Comparison of ENCODE assay signal across 11 cellular contexts in the genomic region with DNA sequence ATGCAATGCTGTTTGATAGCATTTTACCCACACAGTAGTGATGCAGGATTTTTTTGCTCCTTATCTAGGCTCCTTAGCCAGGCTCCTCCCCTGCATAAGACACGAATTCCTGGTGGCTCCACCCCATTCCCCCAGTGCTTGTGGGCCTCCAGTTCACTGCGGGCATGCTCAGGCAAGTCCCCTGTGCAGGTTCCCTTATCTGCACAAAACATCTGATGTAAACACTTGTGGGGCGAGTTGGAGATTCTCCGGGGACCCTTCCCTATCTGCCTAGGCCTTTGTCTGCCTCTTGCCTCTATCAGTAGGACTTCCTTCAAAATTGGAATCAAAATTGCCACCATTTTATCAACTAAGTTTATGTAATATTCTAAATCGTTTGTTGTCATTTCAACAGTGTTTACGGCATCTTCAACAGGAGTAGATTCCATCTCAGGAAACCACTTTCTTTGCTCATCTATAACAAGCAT. TPM values are rescaled to one million over a fixed set of nuclear protein-coding genes. Genes with fewer than 3 reads are reported as not detected.
DNase-seq lines count a peak whose midpoint lies in the region; ATAC-seq and TF ChIP-seq lines count a peak whose summit lies in the region.
"Had no signal": no experiment of that assay in that cellular context is flagged by ENCODE, and none has a peak within 500 bp of the region (broad histone marks: within the 10 kb centered on the region; RNA-seq: fewer than 3 reads in every experiment).

No MANE protein-coding gene starts in this region.

- no peaks in the 10 kb centered on the region for H3K9me3 ChIP-seq in DND-41 (ENCODE audit: insufficient read depth, low read length, severe bottlenecking)
- H3K9me3 ChIP-seq in iPS DF 6.9 (ENCODE audit: control insufficient read depth, insufficient read depth, low read length): no peaks in the 10 kb centered on the region
- H3K9me3 ChIP-seq: Peyer's patch had no signal

- H3K36me3 ChIP-seq in DND-41 (ENCODE audit: insufficient read depth, low read length) (no peaks in the 10 kb centered on the region), iPS DF 6.9 (ENCODE audit: control insufficient read depth, insufficient read depth, low read length) (no peaks in the 10 kb centered on the region)
- H3K36me3 ChIP-seq: Peyer's patch had no signal

- H3K36me3 Mint-ChIP-seq in T-helper 2 cell treated with Interferon-gamma antibody and Interleukin-4, amounts not matched to agents 5 μg/mL and 100 μg/mL, for 36 hours (ENCODE audit: low read depth): no peaks in the 10 kb centered on the region

- no peaks in the 10 kb centered on the region for H3K27me3 ChIP-seq in DND-41 (ENCODE audit: insufficient read depth, low read length, poor library complexity)
- no peaks in the 10 kb centered on the region for H3K27me3 ChIP-seq in iPS DF 6.9 (ENCODE audit: control insufficient read depth, insufficient read depth, low read length)
- H3K27me3 ChIP-seq: Peyer's patch had no signal

- H3K27ac Mint-ChIP-seq in T-helper 2 cell treated with Interferon-gamma antibody and Interleukin-4, amounts not matched to agents 5 μg/mL and 100 μg/mL, for 36 hours: peak overlapping the region; percentile 60

- peaks cover 24% of the 10 kb centered on the region for H3K27me3 Mint-ChIP-seq in T-helper 2 cell treated with Interferon-gamma antibody and Interleukin-4, amounts not matched to agents 5 μg/mL and 100 μg/mL, for 36 hours (ENCODE audit: low read depth)

- DNase-seq in DND-41 (peak; percentile 93), HT-29 (ENCODE audit: low spot score) (peak; percentile 49), iPS DF 6.9 (ENCODE audit: low read depth, low spot score) (peak; percentile 29), epidermal melanocyte (ENCODE audit: insufficient read length, low spot score) (no peak)
- DNase-seq in T-helper 2 cell treated with Interferon-gamma antibody and Interleukin-4, amounts not matched to agents 5 μg/mL and 100 μg/mL, for 36 hours (ENCODE audit: low spot score): no peak
- DNase-seq in stimulated activated CD4-positive, alpha-beta T cell treated with anti-CD3 and anti-CD28 coated beads, Interleukin-1b, Interleukin-23, amount 100 ng/mL, for 48 hours: no peak
- DNase-seq: activated CD4-positive, alpha-beta T cell treated with anti-CD3 and anti-CD28 coated beads for 48 hours; amniotic stem cell; Kasumi-1; Peyer's patch had no signal

- H3K4me1 ChIP-seq in DND-41 (ENCODE audit: insufficient read depth, low read length) (peaks cover 63% of the 10 kb centered on the region), iPS DF 6.9 (ENCODE audit: control insufficient read depth, insufficient read depth, low read length) (peaks cover 3% of the 10 kb centered on the region; the same call in 1 of the 2 replicates)
- H3K4me1 ChIP-seq: Peyer's patch had no signal

- H3K4me2 ChIP-seq in DND-41 (ENCODE audit: insufficient read depth, low read length): peak overlapping the region; percentile 41

- no CpG with 5 or more reads among the region's 6 CpGs for WGBS in iPS DF 6.9 (ENCODE audit: insufficient coverage, insufficient read length)

- no peak for TF ChIP-seq CTCF in DND-41 (IDR thresholded peaks at IDR 0.05; ENCODE audit: borderline replicate concordance, extremely low read depth, low read length, poor library complexity, severe bottlenecking)

- H2AFZ ChIP-seq in DND-41 (ENCODE audit: low read depth, low read length): peak overlapping the region; percentile 41

- H3K27ac ChIP-seq in DND-41 (ENCODE audit: low read length): peak overlapping the region; percentile 82
- H3K27ac ChIP-seq in iPS DF 6.9 (ENCODE audit: low read length): no peak overlapping the region
- H3K27ac ChIP-seq: Peyer's patch had no signal

- H3K4me3 Mint-ChIP-seq in T-helper 2 cell treated with Interferon-gamma antibody and Interleukin-4, amounts not matched to agents 5 μg/mL and 100 μg/mL, for 36 hours: no peak overlapping the region

- no peaks in the 10 kb centered on the region for H4K20me1 ChIP-seq in DND-41 (ENCODE audit: insufficient read depth, low read length)

- H3K79me2 ChIP-seq in DND-41 (ENCODE audit: insufficient read depth, low read length): 0 out of 2 replicates have a peak, but pooled peaks cover 1% of the 10 kb centered on the region

- H3K4me3 ChIP-seq in DND-41 (ENCODE audit: low read depth in 1 of 2, low read length in 2 of 2) (no peak overlapping the region), iPS DF 6.9 (ENCODE audit: low read length) (no peak overlapping the region)
- H3K4me3 ChIP-seq: Peyer's patch had no signal

- peaks cover 18% of the 10 kb centered on the region for H3K4me1 Mint-ChIP-seq in T-helper 2 cell treated with Interferon-gamma antibody and Interleukin-4, amounts not matched to agents 5 μg/mL and 100 μg/mL, for 36 hours (ENCODE audit: low read depth)

- ATAC-seq in DND-41 (ENCODE audit: insufficient read depth, low read depth) (peak; percentile 88), GM18520 (IDR thresholded peaks at IDR 0.05; ENCODE audit: unreplicated experiment) (no peak)

- H3K9me3 Mint-ChIP-seq in T-helper 2 cell treated with Interferon-gamma antibody and Interleukin-4, amounts not matched to agents 5 μg/mL and 100 μg/mL, for 36 hours: no peaks in the 10 kb centered on the region

- H3K9ac ChIP-seq in DND-41 (ENCODE audit: low read depth, low read length): no peak overlapping the region; the same call in 1 of the 2 replicates

RNA-seq across cellular contexts. Expression of a gene that starts 5.4 kb away (rescaled TPM):
- total RNA-seq in HT-29 (2014; rRNA removed; shearing (Covaris generic)): 4.9 and 7.1 TPM in 2 replicates

Comparison
In these comparisons a context has a peak if more than half of its experiments do, and no peak if none do; other contexts are left out.
1. DNase-seq: peak in DND-41 (single experiment), HT-29 (single experiment) and iPS DF 6.9 (single experiment); none in T-helper 2 cell treated with Interferon-gamma antibody and Interleukin-4, amounts not matched to agents 5 μg/mL and 100 μg/mL, for 36 hours (single experiment), stimulated activated CD4-positive, alpha-beta T cell treated with anti-CD3 and anti-CD28 coated beads, Interleukin-1b, Interleukin-23, amount 100 ng/mL, for 48 hours (single experiment) and epidermal melanocyte (single experiment).